ENCODE assay signal across 23 cellular contexts in the genomic region with DNA sequence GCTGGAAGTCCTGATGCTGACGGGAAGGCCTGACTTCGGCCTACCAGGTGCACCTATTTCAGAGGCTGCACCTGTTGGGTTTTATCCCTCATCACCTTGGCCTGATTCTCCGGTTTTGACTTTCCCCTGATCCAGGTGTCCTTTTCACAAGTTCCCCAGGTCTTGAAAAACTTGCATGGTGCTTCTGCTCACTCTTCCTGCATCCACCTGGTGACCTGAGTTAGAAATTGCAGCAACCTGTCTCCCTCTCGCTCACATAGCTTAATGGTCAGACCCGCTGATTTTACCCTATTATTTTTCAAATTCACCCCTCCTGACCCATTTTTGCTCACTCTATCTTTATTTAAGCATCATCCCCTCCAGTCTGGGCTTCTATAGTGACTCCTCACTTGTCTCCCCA.
"Had no signal": no experiment of that assay in that cellular context is flagged by ENCODE, and none has a peak within 500 bp of the region (broad histone marks: within the 10 kb centered on the region; RNA-seq: fewer than 3 reads in every experiment).

No MANE protein-coding gene starts in this region.

- ATAC-seq: activated T-cell treated with anti-CD3 and anti-CD28 coated beads, Interleukin-2, amount 50 U/mL, for 72 hours; PC-3 had no signal

- H3K36me3 Mint-ChIP-seq: activated naive CD4-positive, alpha-beta T cell treated with anti-CD3 and anti-CD28 coated beads, Interleukin-2, amount 10 ng/mL, durations not matched to agents 7 days and 5 days; activated naive CD8-positive, alpha-beta T cell treated with anti-CD3 and anti-CD28 coated beads for 36 hours had no signal

- H3K27me3 Mint-ChIP-seq: activated CD4-positive, alpha-beta memory T cell treated with anti-CD3 and anti-CD28 coated beads for 36 hours; activated naive CD8-positive, alpha-beta T cell treated with anti-CD3 and anti-CD28 coated beads for 36 hours had no signal

- H3K27me3 ChIP-seq: brain microvascular endothelial cell had no signal

- H3K27ac Mint-ChIP-seq: activated CD4-positive, alpha-beta memory T cell treated with anti-CD3 and anti-CD28 coated beads for 36 hours; activated CD4-positive, alpha-beta T cell treated with anti-CD3 and anti-CD28 coated beads, Interleukin-2, amount 10 ng/mL, durations not matched to agents 7 days and 5 days; activated naive CD4-positive, alpha-beta T cell treated with anti-CD3 and anti-CD28 coated beads, Interleukin-2, amount 10 ng/mL, durations not matched to agents 7 days and 5 days; activated naive CD8-positive, alpha-beta T cell treated with anti-CD3 and anti-CD28 coated beads for 36 hours; activated T-cell treated with anti-CD3 and anti-CD28 coated beads, Interleukin-2, amount 50 U/mL, for 72 hours; activated T-helper 2 cell treated with anti-CD3 and anti-CD28 coated beads, Interferon-gamma antibody, Interleukin-2, Interleukin-4, amounts not matched to agents 10 μg/mL and 5 μg/mL and 100 μg/mL, durations not matched to agents 14 hours and 24 hours and 36 hours; T-helper 1 cell treated with Interleukin-12 subunit alpha and Interleukin-12 subunit beta and Interleukin-4 antibody, amounts not matched to agents 30 μg/mL and 1 μg/mL, for 36 hours had no signal

- DNase-seq: activated CD4-positive, alpha-beta memory T cell treated with anti-CD3 and anti-CD28 coated beads for 36 hours; activated CD4-positive, alpha-beta T cell treated with anti-CD3 and anti-CD28 coated beads for 1 hour; activated CD4-positive, alpha-beta T cell treated with anti-CD3 and anti-CD28 coated beads, Interleukin-2, amount 10 ng/mL, durations not matched to agents 7 days and 5 days; activated CD8-positive, alpha-beta memory T cell treated with anti-CD3 and anti-CD28 coated beads, Interleukin-2, amount 50 U/mL, for 4 hours; activated gamma-delta T cell treated with Interleukin-2 at 50 U/mL for 16 hours; activated naive CD4-positive, alpha-beta T cell treated with anti-CD3 and anti-CD28 coated beads, Interleukin-2, amount 10 ng/mL, durations not matched to agents 7 days and 5 days; activated naive CD8-positive, alpha-beta T cell treated with anti-CD3 and anti-CD28 coated beads for 36 hours; activated T-cell treated with anti-CD3 and anti-CD28 coated beads, Interleukin-2, amount 50 U/mL, for 72 hours; brain microvascular endothelial cell; cerebellar nuclear complex; KG1; NCI-H1105; NCI-H1436; NCI-H1694 treated with DMSO at 0.1 percent for 48 hours; NCI-H2029 treated with DMSO at 0.1 percent for 48 hours; NCI-H345; NCI-H510A; NCI-H526 treated with DMSO at 0.1 percent for 48 hours; NCI-H82; PC-3; SHP77 had no signal

- H3K27ac ChIP-seq: brain microvascular endothelial cell had no signal

- H3K36me3 ChIP-seq: brain microvascular endothelial cell had no signal

- H3K4me1 Mint-ChIP-seq: activated CD4-positive, alpha-beta T cell treated with anti-CD3 and anti-CD28 coated beads, Interleukin-2, amount 10 ng/mL, durations not matched to agents 7 days and 5 days; activated naive CD4-positive, alpha-beta T cell treated with anti-CD3 and anti-CD28 coated beads, Interleukin-2, amount 10 ng/mL, durations not matched to agents 7 days and 5 days; activated naive CD8-positive, alpha-beta T cell treated with anti-CD3 and anti-CD28 coated beads for 36 hours had no signal

- H3K4me3 Mint-ChIP-seq: activated CD4-positive, alpha-beta memory T cell treated with anti-CD3 and anti-CD28 coated beads for 36 hours; activated CD4-positive, alpha-beta T cell treated with anti-CD3 and anti-CD28 coated beads, Interleukin-2, amount 10 ng/mL, durations not matched to agents 7 days and 5 days; activated naive CD4-positive, alpha-beta T cell treated with anti-CD3 and anti-CD28 coated beads, Interleukin-2, amount 10 ng/mL, durations not matched to agents 7 days and 5 days; activated naive CD8-positive, alpha-beta T cell treated with anti-CD3 and anti-CD28 coated beads for 36 hours; activated T-cell treated with anti-CD3 and anti-CD28 coated beads, Interleukin-2, amount 50 U/mL, for 72 hours; T-helper 1 cell treated with Interleukin-12 subunit alpha and Interleukin-12 subunit beta and Interleukin-4 antibody, amounts not matched to agents 30 μg/mL and 1 μg/mL, for 36 hours had no signal
